ENCODE assay signal across 1 cellular context in the genomic region with DNA sequence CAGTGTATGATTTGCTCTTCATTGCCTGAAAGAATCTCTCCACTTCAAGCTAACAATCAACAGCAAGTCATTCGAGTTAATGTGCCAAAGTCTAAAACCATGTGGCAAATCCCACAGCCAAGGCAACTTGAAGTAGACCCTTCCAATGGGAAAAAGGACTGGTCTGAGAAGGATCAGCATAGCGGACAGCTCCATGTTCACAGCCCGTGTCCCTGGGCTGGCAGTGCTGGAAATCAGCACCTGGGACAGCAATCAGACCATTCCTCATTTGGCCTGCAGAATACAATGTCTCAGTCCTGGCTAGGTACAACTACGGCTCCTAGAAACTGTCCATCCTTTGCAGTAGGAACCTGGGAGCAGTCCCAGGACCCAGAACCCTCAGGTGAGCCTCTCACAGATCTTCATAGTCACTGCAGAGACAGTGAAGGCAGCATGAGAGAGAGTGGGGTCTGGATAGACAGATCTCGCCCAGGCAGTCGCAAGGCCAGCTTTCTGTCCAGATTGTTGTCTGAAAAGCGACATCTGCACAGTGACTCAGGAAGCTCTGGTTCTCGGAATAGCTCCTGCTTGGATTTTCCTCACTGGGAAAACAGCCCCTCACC.
TF ChIP-seq lines count a peak whose summit lies in the region.

No MANE protein-coding gene starts in this region.

TF ChIP-seq in HepG2, 621 proteins besides CTCF, POLR2A, EP300 and RAD21 (continued from another document and continues in another):
- peak; percentile 52; the same call in 1 of the 2 replicates for TF ChIP-seq PRDM10 (CRISPR knock-in tag; IDR thresholded peaks at IDR 0.05; ENCODE audit: low read depth)
- TF ChIP-seq, protein P1, sequence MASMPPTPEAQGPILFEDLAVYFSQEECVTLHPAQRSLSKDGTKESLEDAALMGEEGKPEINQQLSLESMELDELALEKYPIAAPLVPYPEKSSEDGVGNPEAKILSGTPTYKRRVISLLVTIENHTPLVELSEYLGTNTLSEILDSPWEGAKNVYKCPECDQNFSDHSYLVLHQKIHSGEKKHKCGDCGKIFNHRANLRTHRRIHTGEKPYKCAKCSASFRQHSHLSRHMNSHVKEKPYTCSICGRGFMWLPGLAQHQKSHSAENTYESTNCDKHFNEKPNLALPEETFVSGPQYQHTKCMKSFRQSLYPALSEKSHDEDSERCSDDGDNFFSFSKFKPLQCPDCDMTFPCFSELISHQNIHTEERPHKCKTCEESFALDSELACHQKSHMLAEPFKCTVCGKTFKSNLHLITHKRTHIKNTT (CRISPR knock-in tag; IDR thresholded peaks at IDR 0.05), result no peak
- no peak for TF ChIP-seq MAFK (conservative IDR thresholded peaks at IDR 0.05 in 1 of 2, IDR thresholded peaks at IDR 0.05 in 1 of 2; ENCODE audit: low read length in 2 of 2)
- TF ChIP-seq, protein P2, sequence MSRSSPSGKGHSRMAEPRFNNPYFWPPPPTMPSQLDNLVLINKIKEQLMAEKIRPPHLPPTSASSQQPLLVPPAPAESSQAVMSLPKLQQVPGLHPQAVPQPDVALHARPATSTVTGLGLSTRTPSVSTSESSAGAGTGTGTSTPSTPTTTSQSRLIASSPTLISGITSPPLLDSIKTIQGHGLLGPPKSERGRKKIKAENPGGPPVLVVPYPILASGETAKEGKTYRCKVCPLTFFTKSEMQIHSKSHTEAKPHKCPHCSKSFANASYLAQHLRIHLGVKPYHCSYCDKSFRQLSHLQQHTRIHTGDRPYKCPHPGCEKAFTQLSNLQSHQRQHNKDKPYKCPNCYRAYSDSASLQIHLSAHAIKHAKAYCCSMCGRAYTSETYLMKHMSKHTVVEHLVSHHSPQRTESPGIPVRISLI (CRISPR knock-in tag; IDR thresholded peaks at IDR 0.05; ENCODE audit: borderline replicate concordance), result no peak
- peak; percentile 53; the same call in 1 of the 2 replicates for TF ChIP-seq MED1 (CRISPR knock-in tag; IDR thresholded peaks at IDR 0.05)
- TF ChIP-seq, protein P3, sequence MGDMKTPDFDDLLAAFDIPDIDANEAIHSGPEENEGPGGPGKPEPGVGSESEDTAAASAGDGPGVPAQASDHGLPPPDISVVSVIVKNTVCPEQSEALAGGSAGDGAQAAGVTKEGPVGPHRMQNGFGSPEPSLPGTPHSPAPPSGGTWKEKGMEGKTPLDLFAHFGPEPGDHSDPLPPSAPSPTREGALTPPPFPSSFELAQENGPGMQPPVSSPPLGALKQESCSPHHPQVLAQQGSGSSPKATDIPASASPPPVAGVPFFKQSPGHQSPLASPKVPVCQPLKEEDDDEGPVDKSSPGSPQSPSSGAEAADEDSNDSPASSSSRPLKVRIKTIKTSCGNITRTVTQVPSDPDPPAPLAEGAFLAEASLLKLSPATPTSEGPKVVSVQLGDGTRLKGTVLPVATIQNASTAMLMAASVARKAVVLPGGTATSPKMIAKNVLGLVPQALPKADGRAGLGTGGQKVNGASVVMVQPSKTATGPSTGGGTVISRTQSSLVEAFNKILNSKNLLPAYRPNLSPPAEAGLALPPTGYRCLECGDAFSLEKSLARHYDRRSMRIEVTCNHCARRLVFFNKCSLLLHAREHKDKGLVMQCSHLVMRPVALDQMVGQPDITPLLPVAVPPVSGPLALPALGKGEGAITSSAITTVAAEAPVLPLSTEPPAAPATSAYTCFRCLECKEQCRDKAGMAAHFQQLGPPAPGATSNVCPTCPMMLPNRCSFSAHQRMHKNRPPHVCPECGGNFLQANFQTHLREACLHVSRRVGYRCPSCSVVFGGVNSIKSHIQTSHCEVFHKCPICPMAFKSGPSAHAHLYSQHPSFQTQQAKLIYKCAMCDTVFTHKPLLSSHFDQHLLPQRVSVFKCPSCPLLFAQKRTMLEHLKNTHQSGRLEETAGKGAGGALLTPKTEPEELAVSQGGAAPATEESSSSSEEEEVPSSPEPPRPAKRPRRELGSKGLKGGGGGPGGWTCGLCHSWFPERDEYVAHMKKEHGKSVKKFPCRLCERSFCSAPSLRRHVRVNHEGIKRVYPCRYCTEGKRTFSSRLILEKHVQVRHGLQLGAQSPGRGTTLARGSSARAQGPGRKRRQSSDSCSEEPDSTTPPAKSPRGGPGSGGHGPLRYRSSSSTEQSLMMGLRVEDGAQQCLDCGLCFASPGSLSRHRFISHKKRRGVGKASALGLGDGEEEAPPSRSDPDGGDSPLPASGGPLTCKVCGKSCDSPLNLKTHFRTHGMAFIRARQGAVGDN (CRISPR knock-in tag; IDR thresholded peaks at IDR 0.05), result no peak
- TF ChIP-seq, protein P4, sequence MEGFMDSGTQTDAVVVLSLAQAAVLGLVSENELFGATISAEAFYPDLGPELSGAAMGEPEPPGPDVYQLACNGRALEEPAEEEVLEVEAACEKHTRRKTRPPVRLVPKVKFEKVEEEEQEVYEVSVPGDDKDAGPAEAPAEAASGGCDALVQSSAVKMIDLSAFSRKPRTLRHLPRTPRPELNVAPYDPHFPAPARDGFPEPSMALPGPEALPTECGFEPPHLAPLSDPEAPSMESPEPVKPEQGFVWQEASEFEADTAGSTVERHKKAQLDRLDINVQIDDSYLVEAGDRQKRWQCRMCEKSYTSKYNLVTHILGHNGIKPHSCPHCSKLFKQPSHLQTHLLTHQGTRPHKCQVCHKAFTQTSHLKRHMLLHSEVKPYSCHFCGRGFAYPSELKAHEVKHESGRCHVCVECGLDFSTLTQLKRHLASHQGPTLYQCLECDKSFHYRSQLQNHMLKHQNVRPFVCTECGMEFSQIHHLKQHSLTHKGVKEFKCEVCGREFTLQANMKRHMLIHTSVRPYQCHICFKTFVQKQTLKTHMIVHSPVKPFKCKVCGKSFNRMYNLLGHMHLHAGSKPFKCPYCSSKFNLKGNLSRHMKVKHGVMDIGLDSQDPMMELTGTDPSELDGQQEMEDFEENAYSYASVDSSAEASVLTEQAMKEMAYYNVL (CRISPR knock-in tag; IDR thresholded peaks at IDR 0.05; ENCODE audit: borderline replicate concordance), result no peak
- no peak for TF ChIP-seq SKI (IDR thresholded peaks at IDR 0.05; ENCODE audit: partially characterized antibody)
- TF ChIP-seq IKZF5 (CRISPR knock-in tag; IDR thresholded peaks at IDR 0.05), result peak; percentile 74; the same call in 1 of the 2 replicates
- TF ChIP-seq SMAD9 (CRISPR knock-in tag; IDR thresholded peaks at IDR 0.05), result no peak; the same call in 1 of the 2 replicates
- no peak for TF ChIP-seq RERE (CRISPR knock-in tag; IDR thresholded peaks at IDR 0.05; ENCODE audit: low read depth)
- peak; percentile 91; the same call in 1 of the 2 replicates for TF ChIP-seq ZNF766 (CRISPR knock-in tag; IDR thresholded peaks at IDR 0.05; ENCODE audit: borderline replicate concordance)
- no peak for TF ChIP-seq GZF1 (CRISPR knock-in tag; IDR thresholded peaks at IDR 0.05)
- TF ChIP-seq ZBTB46 (CRISPR knock-in tag; IDR thresholded peaks at IDR 0.05; ENCODE audit: borderline replicate concordance), result no peak
- TF ChIP-seq, protein P5, sequence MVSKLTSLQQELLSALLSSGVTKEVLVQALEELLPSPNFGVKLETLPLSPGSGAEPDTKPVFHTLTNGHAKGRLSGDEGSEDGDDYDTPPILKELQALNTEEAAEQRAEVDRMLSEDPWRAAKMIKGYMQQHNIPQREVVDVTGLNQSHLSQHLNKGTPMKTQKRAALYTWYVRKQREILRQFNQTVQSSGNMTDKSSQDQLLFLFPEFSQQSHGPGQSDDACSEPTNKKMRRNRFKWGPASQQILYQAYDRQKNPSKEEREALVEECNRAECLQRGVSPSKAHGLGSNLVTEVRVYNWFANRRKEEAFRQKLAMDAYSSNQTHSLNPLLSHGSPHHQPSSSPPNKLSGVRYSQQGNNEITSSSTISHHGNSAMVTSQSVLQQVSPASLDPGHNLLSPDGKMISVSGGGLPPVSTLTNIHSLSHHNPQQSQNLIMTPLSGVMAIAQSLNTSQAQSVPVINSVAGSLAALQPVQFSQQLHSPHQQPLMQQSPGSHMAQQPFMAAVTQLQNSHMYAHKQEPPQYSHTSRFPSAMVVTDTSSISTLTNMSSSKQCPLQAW (CRISPR knock-in tag; IDR thresholded peaks at IDR 0.05), result no peak
- 0 out of 2 replicates have a peak, but pooled peaks have one; percentile 31 for TF ChIP-seq ZNF501 (CRISPR knock-in tag; IDR thresholded peaks at IDR 0.05)
- TF ChIP-seq HOXA9 (CRISPR knock-in tag; IDR thresholded peaks at IDR 0.05; ENCODE audit: borderline replicate concordance), result peak; percentile 58; the same call in 1 of the 2 replicates
- TF ChIP-seq NCOA2 (CRISPR knock-in tag; IDR thresholded peaks at IDR 0.05), result peak; percentile 65; the same call in 1 of the 2 replicates
- TF ChIP-seq HOXA7 (CRISPR knock-in tag; IDR thresholded peaks at IDR 0.05), result no peak
- peak; percentile 59; the same call in 1 of the 2 replicates for TF ChIP-seq REPIN1 (CRISPR knock-in tag; IDR thresholded peaks at IDR 0.05; ENCODE audit: borderline replicate concordance, low read depth)
- TF ChIP-seq ZFP36L1 (CRISPR knock-in tag; IDR thresholded peaks at IDR 0.05), result no peak
